In genomic region chr1:212514056-212514614, GRCh38 we compare ENCODE assay signal across 8 cellular contexts.
A peak's percentile ranks its signal among the peaks of the same experiment; 100 is the strongest.
DNase-seq lines count a peak whose midpoint lies in the region; ATAC-seq lines count a peak whose summit lies in the region.

No MANE protein-coding gene starts in this region.

- DNase-seq in DMS53 (lab: John Stamatoyannopoulos, UW) (peak; percentile 97), MG63 (peak; percentile 27), cerebellum (ENCODE audit: low spot score) (peak; percentile 28), myocyte (ENCODE audit: low read depth) (peak; percentile 96), cerebellar nuclear complex (lab: John Stamatoyannopoulos, UW) (no peak), NCI-H1105 (lab: John Stamatoyannopoulos, UW) (no peak)
- no peak for DNase-seq in activated CD4-positive, CD25-positive, alpha-beta regulatory T cell (lab: John Stamatoyannopoulos, UW)

- no peak overlapping the region for H3K4me3 ChIP-seq in MG63

- H3K27me3 ChIP-seq in MG63: no peaks in the 10 kb centered on the region

- H3K9me3 ChIP-seq in MG63: no peaks in the 10 kb centered on the region

- no peak for ATAC-seq in HG03469 (IDR thresholded peaks at IDR 0.05; ENCODE audit: unreplicated experiment)

- H3K36me3 ChIP-seq in MG63: no peaks in the 10 kb centered on the region

Comparison
In these comparisons a context has a peak if more than half of its experiments do, and no peak if none do; other contexts are left out.
1. DNase-seq: peak in DMS53 (single experiment), MG63 (single experiment), cerebellum (single experiment) and myocyte (single experiment); none in cerebellar nuclear complex (0 of 2), NCI-H1105 (single experiment) and activated CD4-positive, CD25-positive, alpha-beta regulatory T cell (0 of 4).